8 cellular contexts compared by ENCODE assay signal in genomic region chr9:127916665-127917581, GRCh38. TPM values are rescaled to one million over a fixed set of nuclear protein-coding genes. Genes with fewer than 3 reads are reported as not detected.
DNase-seq lines count a peak whose midpoint lies in the region; ATAC-seq and TF ChIP-seq lines count a peak whose summit lies in the region.

Gene ST6GALNAC4, minus strand, starts transcription at chr9:127917041. Its CDS starts 622 bp downstream, at chr9:127916419.

- H3K4me1 ChIP-seq in HUES48 (ENCODE audit: control insufficient read depth, insufficient read depth, low read length): no peaks in the 10 kb centered on the region
- peaks cover 63% of the 10 kb centered on the region for H3K4me1 ChIP-seq in OCI-LY7 (ENCODE audit: insufficient read depth, low read length, poor library complexity, severe bottlenecking)
- H3K4me1 ChIP-seq in mucosa of descending colon (ENCODE audit: low read depth): peaks cover 53% of the 10 kb centered on the region

- H3K4me3 ChIP-seq in HUES48 (ENCODE audit: low read depth, low read length) (peak within 1 kb of the TSS; percentile 82), OCI-LY7 (ENCODE audit: low read depth, low read length, poor library complexity, severe bottlenecking) (peak within 1 kb of the TSS; percentile 89), epithelial cell of esophagus (ENCODE audit: low read length) (peak within 1 kb of the TSS; percentile 71), mucosa of descending colon (peak within 1 kb of the TSS; percentile 27)

- no TSS peak for BruUV-seq in OCI-LY7 (replicated peaks; lab: Mats Ljungman, UMichigan)

- H3K36me3 ChIP-seq in HUES48 (ENCODE audit: control insufficient read depth, insufficient read depth, low read length): peaks cover 11% of the 10 kb centered on the region; the same call in 1 of the 2 replicates
- peaks cover 42% of the 10 kb centered on the region for H3K36me3 ChIP-seq in OCI-LY7 (ENCODE audit: insufficient read depth, low read length)
- H3K36me3 ChIP-seq in mucosa of descending colon (ENCODE audit: low read depth): no peaks in the 10 kb centered on the region

- CTCF ChIA-PET in OCI-LY7 (lab: Charles Lee; ENCODE audit: unreplicated experiment): interaction anchor here (0.6 to 1.0 kb wide), 4 partner anchors 13 to 47 kb away, joined by 3 to 14 read pairs (median 5); no protein-coding TSS in a partner anchor

- H3K9ac ChIP-seq in HUES48 (ENCODE audit: low read depth, low read length): peak within 1 kb of the TSS; percentile 51; the same call in 1 of the 2 replicates

- peak; percentile 69 for ATAC-seq in GM21381 (IDR thresholded peaks at IDR 0.05; ENCODE audit: unreplicated experiment)
- peak; percentile 79 for ATAC-seq in mucosa of descending colon

- DNase-seq in COLO829 (ENCODE audit: low spot score) (peak; percentile 97), OCI-LY7 (ENCODE audit: low spot score) (peak; percentile 95), activated T-cell treated with anti-CD3 and anti-CD28 coated beads for 4 hours (peak; percentile 98), epithelial cell of esophagus (ENCODE audit: low read depth) (peak; percentile 85), mucosa of descending colon (peak; percentile 96 to 98 (median 97))
- peak; percentile 91 to 93 for DNase-seq in stimulated activated CD8-positive, alpha-beta memory T cell treated with anti-CD3 and anti-CD28 coated beads, Interleukin-4, amount 100 ng/mL, for 1 hour (ENCODE audit: low read depth in 2 of 2, low spot score in 1 of 2)

- peaks cover 30% of the 10 kb centered on the region for H3K79me2 ChIP-seq in OCI-LY7 (ENCODE audit: insufficient read depth, low read depth, low read length)

- POLR2A ChIA-PET in OCI-LY7 (lab: Charles Lee): interaction anchor here (0.6 to 3.4 kb wide), 9 partner anchors 9 to 374 kb away, joined by 3 to 22 read pairs (median 4); no protein-coding TSS in a partner anchor

- no peak within 1 kb of the TSS for H2AFZ ChIP-seq in OCI-LY7 (ENCODE audit: low read length)

- peaks cover 6% of the 10 kb centered on the region; the same call in 1 of the 2 replicates for H3K27me3 ChIP-seq in HUES48 (ENCODE audit: control insufficient read depth, insufficient read depth, low read length)

- H3K27ac ChIP-seq in HUES48 (ENCODE audit: low read depth, low read length): no peak within 1 kb of the TSS
- H3K27ac ChIP-seq in OCI-LY7 (ENCODE audit: low read depth, low read length, poor library complexity, severe bottlenecking): peak within 1 kb of the TSS; percentile 91

- peak within 1 kb of the TSS; percentile 96 for H3K4me2 ChIP-seq in OCI-LY7 (ENCODE audit: low read length)

- TF ChIP-seq CTCF in OCI-LY7 (conservative IDR thresholded peaks at IDR 0.05; ENCODE audit: low read length) (no peak), epithelial cell of esophagus (IDR thresholded peaks at IDR 0.05; ENCODE audit: insufficient read depth, low read depth, low read length, missing control alignments) (no peak), mucosa of descending colon (IDR thresholded peaks at IDR 0.05) (no peak)

- no peaks in the 10 kb centered on the region for H4K20me1 ChIP-seq in OCI-LY7 (ENCODE audit: insufficient read depth, low read length)

- no peaks in the 10 kb centered on the region for H3K9me3 ChIP-seq in HUES48 (ENCODE audit: control insufficient read depth, insufficient read depth, low read length)
- H3K9me3 ChIP-seq in OCI-LY7 (ENCODE audit: low read length): no peaks in the 10 kb centered on the region
- no peaks in the 10 kb centered on the region for H3K9me3 ChIP-seq in mucosa of descending colon

- no peaks in the 10 kb centered on the region for H3K9me2 ChIP-seq in OCI-LY7 (ENCODE audit: insufficient read depth, low read length)

- intact Hi-C loops in OCI-LY7 (cut with micrococcal nuclease; ENCODE audit: unreplicated experiment): loop anchor here (2.0 to 5.0 kb wide), 2 partner anchors 115 to 130 kb away; partner anchors contain the start of genes CDK9 and FPGS
- intact Hi-C loops in mucosa of descending colon (cut with DNase I, micrococcal nuclease): no loop called here

RNA-seq across cellular contexts. Expression of gene ST6GALNAC4, which starts in this region (rescaled TPM):
- total RNA-seq in OCI-LY7 (2014; rRNA removed; shearing (Covaris generic)): 112 and 180 TPM in 2 replicates
- total RNA-seq in OCI-LY7 (2022): 118 and 125 TPM in 2 replicates
- total RNA-seq in mucosa of descending colon: 10 to 100 TPM; 31.0 to 39.2 (median 37.2) TPM

Comparison
In these comparisons a context has a peak if more than half of its experiments do, and no peak if none do; other contexts are left out.
1. H3K4me3 ChIP-seq: peak in every context shown above with its lines; median percentile 89 in OCI-LY7; 82 in HUES48; 71 in epithelial cell of esophagus; 27 in mucosa of descending colon.